ENCODE assay signal across 8 cellular contexts in genomic region chr1:83487460-83487859, GRCh38.
DNase-seq lines count a peak whose midpoint lies in the region; ATAC-seq and FAIRE-seq lines count a peak whose summit lies in the region.
"Not testable (repeated sequence)": the region's sequence is repeated elsewhere in the genome, so short reads cannot be mapped to it uniquely, and the experiment has no call there.

No MANE protein-coding gene starts in this region.

- H3K9me3 Mint-ChIP-seq in activated T-cell treated with anti-CD3 and anti-CD28 coated beads, Interleukin-2, amount 50 U/mL, for 72 hours; stimulated activated memory B cell treated with anti-CD40 and anti-IgM and Interleukin-4, amounts not matched to agents 10 μg/mL and 1 μg/mL and 100 μg/mL, for 72 hours: not testable (repeated sequence)

- H3K27ac Mint-ChIP-seq in activated T-cell treated with anti-CD3 and anti-CD28 coated beads, Interleukin-2, amount 50 U/mL, for 72 hours = peak overlapping the region; percentile 26
- peak overlapping the region; percentile 79 for H3K27ac Mint-ChIP-seq in stimulated activated memory B cell treated with anti-CD40 and anti-IgM and Interleukin-4, amounts not matched to agents 10 μg/mL and 1 μg/mL and 100 μg/mL, for 72 hours

- not testable (repeated sequence) for H3K27me3 Mint-ChIP-seq in activated T-cell treated with anti-CD3 and anti-CD28 coated beads, Interleukin-2, amount 50 U/mL, for 72 hours (ENCODE audit: low read depth); stimulated activated memory B cell treated with anti-CD40 and anti-IgM and Interleukin-4, amounts not matched to agents 10 μg/mL and 1 μg/mL and 100 μg/mL, for 72 hours

- not testable (repeated sequence) for H3K36me3 Mint-ChIP-seq in activated T-cell treated with anti-CD3 and anti-CD28 coated beads, Interleukin-2, amount 50 U/mL, for 72 hours (ENCODE audit: insufficient read depth in 2 of 2); stimulated activated memory B cell treated with anti-CD40 and anti-IgM and Interleukin-4, amounts not matched to agents 10 μg/mL and 1 μg/mL and 100 μg/mL, for 72 hours

- H3K4me1 Mint-ChIP-seq in activated T-cell treated with anti-CD3 and anti-CD28 coated beads, Interleukin-2, amount 50 U/mL, for 72 hours (ENCODE audit: low read depth) = peaks cover 63% of the 10 kb centered on the region
- peaks cover 28% of the 10 kb centered on the region for H3K4me1 Mint-ChIP-seq in stimulated activated memory B cell treated with anti-CD40 and anti-IgM and Interleukin-4, amounts not matched to agents 10 μg/mL and 1 μg/mL and 100 μg/mL, for 72 hours

- peak; percentile 27 for ATAC-seq in GM18517 (IDR thresholded peaks at IDR 0.05; ENCODE audit: unreplicated experiment)
- ATAC-seq in GM21423 (IDR thresholded peaks at IDR 0.05; ENCODE audit: unreplicated experiment) = peak; percentile 34
- peak; percentile 33 for ATAC-seq in HG02610 (IDR thresholded peaks at IDR 0.05; ENCODE audit: unreplicated experiment)
- ATAC-seq in HG03039 (IDR thresholded peaks at IDR 0.05; ENCODE audit: unreplicated experiment) = peak; percentile 37
- peak; percentile 25 for ATAC-seq in HG03442 (IDR thresholded peaks at IDR 0.05; ENCODE audit: unreplicated experiment)
- peak in 1 of 2 donors; percentile 6 for ATAC-seq in activated T-cell treated with anti-CD3 and anti-CD28 coated beads, Interleukin-2, amount 50 U/mL, for 72 hours (replicated peaks in 1 of 2)
- ATAC-seq in stimulated activated memory B cell treated with anti-CD40 and anti-IgM and Interleukin-4, amounts not matched to agents 10 μg/mL and 1 μg/mL and 100 μg/mL, for 72 hours = peak; percentile 25

- FAIRE-seq in GM19239 (lab: Jason Lieb, UNC) = peak; percentile 84

- DNase-seq in GM19239 (ENCODE audit: insufficient read length, low spot score); activated T-cell treated with anti-CD3 and anti-CD28 coated beads, Interleukin-2, amount 50 U/mL, for 72 hours: not testable (repeated sequence)

- peak overlapping the region in 1 of 2 donors; percentile 30 for H3K4me3 Mint-ChIP-seq in activated T-cell treated with anti-CD3 and anti-CD28 coated beads, Interleukin-2, amount 50 U/mL, for 72 hours
- H3K4me3 Mint-ChIP-seq in stimulated activated memory B cell treated with anti-CD40 and anti-IgM and Interleukin-4, amounts not matched to agents 10 μg/mL and 1 μg/mL and 100 μg/mL, for 72 hours = not testable (repeated sequence)
